Comparison of ENCODE assay signal across 8 cellular contexts in genomic region chr7:140060788-140061606, GRCh38.
DNase-seq lines count a peak whose midpoint lies in the region; ATAC-seq and TF ChIP-seq lines count a peak whose summit lies in the region.

No MANE protein-coding gene starts in this region.

- no peak for ATAC-seq in HG03280 (IDR thresholded peaks at IDR 0.05; ENCODE audit: unreplicated experiment)

- in situ Hi-C loops in astrocyte of the spinal cord (cut with HindIII; ENCODE audit: low sequenced_read_pairs): no loop called here

- TF ChIP-seq CTCF in astrocyte of the spinal cord (IDR thresholded peaks at IDR 0.05; ENCODE audit: low read depth, low read length): no peak

- no peak overlapping the region for H3K4me3 ChIP-seq in astrocyte of the spinal cord (ENCODE audit: low read depth, low read length)

- DNase-seq in AG08396 (ENCODE audit: low spot score): peak; percentile 33
- peak; percentile 82 for DNase-seq in NCI-H1092 (lab: John Stamatoyannopoulos, UW)
- DNase-seq in astrocyte of the spinal cord (ENCODE audit: low read depth, low spot score): peak; percentile 32
- peak; percentile 22 for DNase-seq in medulla oblongata (ENCODE audit: extremely low spot score)
- no peak for DNase-seq in NCI-H2227 (lab: John Stamatoyannopoulos, UW; ENCODE audit: unreplicated experiment)
- no peak for DNase-seq in stimulated activated naive CD4-positive, alpha-beta T cell (lab: John Stamatoyannopoulos, UW)
- DNase-seq in activated CD4-positive, alpha-beta T cell treated with anti-CD3 and anti-CD28 coated beads for 1 hour: no peak

Comparison
In these comparisons a context has a peak if more than half of its experiments do, and no peak if none do; other contexts are left out.
1. DNase-seq: peak in AG08396 (single experiment), NCI-H1092 (single experiment), astrocyte of the spinal cord (single experiment) and medulla oblongata (single experiment); none in NCI-H2227 (single experiment), stimulated activated naive CD4-positive, alpha-beta T cell (0 of 6) and activated CD4-positive, alpha-beta T cell treated with anti-CD3 and anti-CD28 coated beads for 1 hour (single experiment).